ENCODE assay signal across 29 cellular contexts in the genomic region with DNA sequence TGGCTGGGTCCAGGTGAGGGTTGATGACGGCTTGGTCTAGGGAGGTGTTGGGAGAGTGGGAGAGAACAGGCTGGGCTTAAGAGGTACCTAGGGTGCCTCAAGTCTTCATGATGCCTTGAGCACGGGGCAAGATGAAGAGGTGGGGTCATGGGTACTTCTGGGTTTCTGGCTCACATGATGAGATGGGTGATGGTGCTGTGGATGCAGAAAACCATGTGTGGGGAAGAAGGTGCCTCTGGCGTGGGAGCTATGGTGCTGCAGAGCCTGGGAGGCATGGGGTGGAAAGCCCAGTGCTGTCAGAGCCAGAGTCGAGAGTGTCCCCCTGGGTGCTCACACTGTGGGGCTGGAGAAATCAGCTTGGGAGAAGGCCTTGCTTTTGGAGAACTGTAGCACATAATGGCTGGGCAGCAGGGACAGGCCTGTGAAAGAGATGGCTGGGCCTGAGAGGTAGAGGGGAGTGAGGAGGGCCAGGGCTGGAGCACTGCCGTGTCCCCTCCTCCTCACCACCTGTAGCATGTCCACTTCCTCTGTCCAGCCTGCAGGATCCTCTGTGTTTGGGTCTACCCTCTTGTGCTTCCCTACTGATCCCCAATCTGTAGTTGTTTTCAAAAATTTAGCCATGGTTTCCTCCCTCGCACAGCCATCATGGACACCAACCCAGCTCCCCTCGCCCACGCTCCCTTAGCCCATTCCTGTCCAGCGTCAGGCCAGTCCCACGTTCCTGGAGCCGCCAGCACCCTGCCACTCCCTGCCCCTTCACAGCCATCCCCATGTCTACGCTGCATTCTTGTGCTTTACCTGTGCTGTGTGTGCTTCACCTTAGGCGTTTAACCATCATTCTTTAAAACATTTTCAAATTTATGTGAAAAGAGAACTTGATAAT.
DNase-seq lines count a peak whose midpoint lies in the region; ATAC-seq and TF ChIP-seq lines count a peak whose summit lies in the region.
"Had no signal": no experiment of that assay in that cellular context is flagged by ENCODE, and none has a peak within 500 bp of the region (broad histone marks: within the 10 kb centered on the region; RNA-seq: fewer than 3 reads in every experiment).

No MANE protein-coding gene starts in this region.

- H3K9me3 Mint-ChIP-seq in T-helper 2 cell treated with Interferon-gamma antibody and Interleukin-4, amounts not matched to agents 5 μg/mL and 100 μg/mL, for 36 hours, result peaks cover 5% of the 10 kb centered on the region
- H3K9me3 Mint-ChIP-seq in naive thymus-derived CD8-positive, alpha-beta T cell, result peaks cover 1 to 20% (median 8%) of the 10 kb centered on the region in 9 donors
- H3K9me3 Mint-ChIP-seq: effector memory CD8-positive, alpha-beta T cell had no signal

- no peaks in the 10 kb centered on the region for H3K27me3 Mint-ChIP-seq in T-helper 2 cell treated with Interferon-gamma antibody and Interleukin-4, amounts not matched to agents 5 μg/mL and 100 μg/mL, for 36 hours (ENCODE audit: low read depth)
- H3K27me3 Mint-ChIP-seq in naive thymus-derived CD8-positive, alpha-beta T cell, result no peaks in the 10 kb centered on the region
- H3K27me3 Mint-ChIP-seq: effector memory CD8-positive, alpha-beta T cell had no signal

- no peak overlapping the region for H3K4me3 Mint-ChIP-seq in T-helper 2 cell treated with Interferon-gamma antibody and Interleukin-4, amounts not matched to agents 5 μg/mL and 100 μg/mL, for 36 hours
- no peak overlapping the region for H3K4me3 Mint-ChIP-seq in naive thymus-derived CD8-positive, alpha-beta T cell
- H3K4me3 Mint-ChIP-seq: effector memory CD8-positive, alpha-beta T cell; WTC11 had no signal

- TF ChIP-seq CTCF in colonic mucosa (IDR thresholded peaks at IDR 0.05) (no peak), vagina (IDR thresholded peaks at IDR 0.05) (no peak), left lung (IDR thresholded peaks at IDR 0.05) (no peak)

- H3K4me3 ChIP-seq in colonic mucosa (no peak overlapping the region), vagina (no peak overlapping the region), left lung (no peak overlapping the region)
- H3K4me3 ChIP-seq: esophagus squamous epithelium, gastroesophageal sphincter, GM12878, lung, testis had no signal

- H3K27ac Mint-ChIP-seq in T-helper 2 cell treated with Interferon-gamma antibody and Interleukin-4, amounts not matched to agents 5 μg/mL and 100 μg/mL, for 36 hours, result no peak overlapping the region
- peak overlapping the region in 9 of 10 donors; percentile 31 to 84 (median 74) for H3K27ac Mint-ChIP-seq in naive thymus-derived CD8-positive, alpha-beta T cell
- H3K27ac Mint-ChIP-seq: WTC11 had no signal

- no peak overlapping the region for H3K9ac ChIP-seq in colonic mucosa (ENCODE audit: low read depth in 2 of 2, low read length in 2 of 2)

- no peaks in the 10 kb centered on the region for H3K36me3 ChIP-seq in colonic mucosa
- H3K36me3 ChIP-seq in vagina, result peaks cover 0 to 8% of the 10 kb centered on the region in 2 donors
- H3K36me3 ChIP-seq in left lung, result peaks cover 0 to 8% of the 10 kb centered on the region in 2 donors

- POLR2A ChIA-PET in naive thymus-derived CD8-positive, alpha-beta T cell (lab: Charles Lee), result interaction anchor here (1.3 to 1.6 kb wide), 2 partner anchors 12 to 13 kb away, joined by 3 to 6 read pairs; no protein-coding TSS in a partner anchor

- H3K27me3 ChIP-seq in colonic mucosa (no peaks in the 10 kb centered on the region), vagina (no peaks in the 10 kb centered on the region), left lung (no peaks in the 10 kb centered on the region)
- H3K27me3 ChIP-seq: esophagus squamous epithelium, gastroesophageal sphincter, testis had no signal

- H3K4me1 ChIP-seq in colonic mucosa (no peaks in the 10 kb centered on the region), vagina (peaks cover 12% of the 10 kb centered on the region), left lung (peaks cover 3 to 6% of the 10 kb centered on the region in 2 donors)

- H3K27ac ChIP-seq in colonic mucosa (no peak overlapping the region), vagina (no peak overlapping the region), left lung (no peak overlapping the region)
- H3K27ac ChIP-seq: 22Rv1, esophagus squamous epithelium, gastroesophageal sphincter, testis had no signal

- TF ChIP-seq POLR2A in vagina (IDR thresholded peaks at IDR 0.05), result no peak

- ATAC-seq in naive thymus-derived CD8-positive, alpha-beta T cell, result no peak
- ATAC-seq in left lung, result no peak
- no peak for ATAC-seq in GM21723 (IDR thresholded peaks at IDR 0.05; ENCODE audit: unreplicated experiment)
- ATAC-seq: effector memory CD8-positive, alpha-beta T cell; gastroesophageal sphincter; GM12878; PC-3; Right ventricle myocardium inferior; WTC11 had no signal

- intact Hi-C loops in colonic mucosa (cut with DNase I), result no loop called here
- intact Hi-C loops in vagina (cut with DNase I), result loop anchor here (5.0 kb wide), 1 partner anchor 1037 kb away; no protein-coding TSS in a partner anchor
- intact Hi-C loops in left lung (cut with DNase I), result no loop called here

- H3K4me1 Mint-ChIP-seq in T-helper 2 cell treated with Interferon-gamma antibody and Interleukin-4, amounts not matched to agents 5 μg/mL and 100 μg/mL, for 36 hours (ENCODE audit: low read depth), result no peaks in the 10 kb centered on the region
- H3K4me1 Mint-ChIP-seq in naive thymus-derived CD8-positive, alpha-beta T cell, result peaks cover 4 to 37% (median 19%) of the 10 kb centered on the region in 4 donors

- H3K9me3 ChIP-seq in colonic mucosa (no peaks in the 10 kb centered on the region), vagina (no peaks in the 10 kb centered on the region), left lung (peaks cover 0 to 4% of the 10 kb centered on the region in 2 donors)
- H3K9me3 ChIP-seq: Caco-2, esophagus squamous epithelium, testis had no signal

- peaks cover 4% of the 10 kb centered on the region for H3K36me3 Mint-ChIP-seq in T-helper 2 cell treated with Interferon-gamma antibody and Interleukin-4, amounts not matched to agents 5 μg/mL and 100 μg/mL, for 36 hours (ENCODE audit: low read depth)
- peaks cover 14 to 44% (median 35%) of the 10 kb centered on the region in 3 donors for H3K36me3 Mint-ChIP-seq in naive thymus-derived CD8-positive, alpha-beta T cell
- H3K36me3 Mint-ChIP-seq: WTC11 had no signal

- DNase-seq in T-helper 2 cell treated with Interferon-gamma antibody and Interleukin-4, amounts not matched to agents 5 μg/mL and 100 μg/mL, for 36 hours (ENCODE audit: low spot score), result peak; percentile 0
- DNase-seq in T-helper 2 cell (no peak), colonic mucosa (peak; percentile 14), vagina (ENCODE audit: extremely low spot score in 2 of 2) (peak; percentile 43 to 58), left lung (no peak), DMS114 treated with DMSO at 0.1 percent for 48 hours (lab: John Stamatoyannopoulos, UW; ENCODE audit: unreplicated experiment) (no peak)
- no peak for DNase-seq in naive thymus-derived CD8-positive, alpha-beta T cell
- DNase-seq: activated CD4-positive, alpha-beta T cell treated with anti-CD3 and anti-CD28 coated beads, Interleukin-2, amount 50 U/mL, for 4 hours; activated gamma-delta T cell treated with Interleukin-2 at 50 U/mL for 16 hours; Caco-2; effector memory CD8-positive, alpha-beta T cell; esophagus squamous epithelium; Karpas-422; MV-4-11; NCI-H510A treated with DMSO at 0.1 percent for 48 hours; occipital lobe; PC-3; retina; stimulated activated CD4-positive, alpha-beta T cell treated with anti-CD3 and anti-CD28 coated beads, Interleukin-4, amount 100 ng/mL, for 1 hour; stimulated activated naive CD4-positive, alpha-beta T cell; T1000; testis had no signal

Comparison
In these comparisons a context has a peak if more than half of its experiments do, and no peak if none do; other contexts are left out.
1. DNase-seq: peak in T-helper 2 cell treated with Interferon-gamma antibody and Interleukin-4, amounts not matched to agents 5 μg/mL and 100 μg/mL, for 36 hours (single experiment), colonic mucosa (single experiment) and vagina (2 of 2); none in T-helper 2 cell (0 of 5), naive thymus-derived CD8-positive, alpha-beta T cell (0 of 10), left lung (0 of 2) and DMS114 treated with DMSO at 0.1 percent for 48 hours (single experiment).